Comparison of ENCODE assay signal across 8 cellular contexts in genomic region chr14:21384494-21384851, GRCh38. TPM values are rescaled to one million over a fixed set of nuclear protein-coding genes. Genes with fewer than 3 reads are reported as not detected.
DNase-seq lines count a peak whose midpoint lies in the region; ATAC-seq and TF ChIP-seq lines count a peak whose summit lies in the region.

No MANE protein-coding gene starts in this region.

- peak in 1 of 2 donors; percentile 8 for TF ChIP-seq POLR2A in adrenal gland (IDR thresholded peaks at IDR 0.05)

- no peaks in the 10 kb centered on the region for H3K9me3 ChIP-seq in BE2C
- no peaks in the 10 kb centered on the region for H3K9me3 ChIP-seq in adrenal gland (replicated peaks in 1 of 3)
- no peaks in the 10 kb centered on the region for H3K9me3 ChIP-seq in lung (ENCODE audit: control insufficient read depth in 2 of 2, insufficient read depth in 1 of 2, low read length in 1 of 2)

- no peaks in the 10 kb centered on the region for H3K27me3 ChIP-seq in BE2C
- H3K27me3 ChIP-seq in adrenal gland, result no peaks in the 10 kb centered on the region
- H3K27me3 ChIP-seq in lung (ENCODE audit: control insufficient read depth, insufficient read depth), result no peaks in the 10 kb centered on the region

- 1 to 2% (median 1%) methylated on average over 12 of the region's 12 CpGs for whole genome bisulfite sequencing in adrenal gland, 4 donors
- WGBS in lung, 2 donors, result 1% methylated on average over 12 of the region's 12 CpGs
- WGBS in urinary bladder, result 1% methylated on average over 12 of the region's 12 CpGs

- no peak for TF ChIP-seq CTCF in BE2C (IDR thresholded peaks at IDR 0.05; ENCODE audit: low read depth, low read length)
- no peak for TF ChIP-seq CTCF in adrenal gland (IDR thresholded peaks at IDR 0.05)
- no peak for TF ChIP-seq CTCF in lung (IDR thresholded peaks at IDR 0.05; ENCODE audit: control extremely low read depth, extremely low read depth)

- intact Hi-C loops in adrenal gland (cut with DNase I), result no loop called here

- ATAC-seq in GM19023 (IDR thresholded peaks at IDR 0.05; ENCODE audit: unreplicated experiment), result peak; percentile 24
- ATAC-seq in HG03439 (IDR thresholded peaks at IDR 0.05; ENCODE audit: unreplicated experiment), result peak; percentile 31
- no peak for ATAC-seq in lung (ENCODE audit: insufficient read depth, low FRiP score)

- H3K27ac ChIP-seq in adrenal gland, result peak overlapping the region; percentile 87 to 92 (median 91)
- H3K27ac ChIP-seq in lung (ENCODE audit: low read depth in 1 of 2, low read length in 1 of 2), result peak overlapping the region; percentile 88 to 94
- H3K27ac ChIP-seq in urinary bladder (ENCODE audit: low read depth), result peak overlapping the region; percentile 62

- H3K4me3 ChIP-seq in BE2C (ENCODE audit: low read depth, low read length) (peak overlapping the region; percentile 98), adrenal gland (peak overlapping the region in 3 of 4 donors; percentile 19 to 83 (median 66)), lung (peak overlapping the region; percentile 87), urinary bladder (ENCODE audit: low read depth, low read length) (peak overlapping the region; percentile 83)

- no peak for DNase-seq in BE2C
- DNase-seq in adrenal gland, result no peak
- DNase-seq in lung (ENCODE audit: low spot score), result no peak
- no peak for DNase-seq in inferior parietal cortex (ENCODE audit: extremely low spot score)
- no peak for DNase-seq in NCI-H1417 treated with DMSO at 0.1 percent for 48 hours (lab: John Stamatoyannopoulos, UW)

- H3K4me1 ChIP-seq in BE2C, result no peaks in the 10 kb centered on the region
- peaks cover 5 to 15% of the 10 kb centered on the region in 2 donors for H3K4me1 ChIP-seq in adrenal gland (replicated peaks in 1 of 2)
- H3K4me1 ChIP-seq in lung (ENCODE audit: control insufficient read depth in 2 of 2, insufficient read depth in 2 of 2, low read length in 2 of 2), result no peaks in the 10 kb centered on the region
- no peaks in the 10 kb centered on the region for H3K4me1 ChIP-seq in urinary bladder (ENCODE audit: insufficient read depth)

- peaks cover 27% of the 10 kb centered on the region for H3K36me3 ChIP-seq in BE2C
- H3K36me3 ChIP-seq in adrenal gland (replicated peaks in 1 of 2), result peaks cover 0 to 21% of the 10 kb centered on the region in 2 donors
- peaks cover 14 to 21% of the 10 kb centered on the region in 2 donors for H3K36me3 ChIP-seq in lung (ENCODE audit: control insufficient read depth in 2 of 2, insufficient read depth in 2 of 2, low read length in 2 of 2)
- H3K36me3 ChIP-seq in urinary bladder (ENCODE audit: insufficient read depth), result no peaks in the 10 kb centered on the region

RNA-seq across cellular contexts. Expression of gene SUPT16H, which starts 0.7 kb away (rescaled TPM):
- polyA plus RNA-seq in BE2C (2012; ENCODE audit: insufficient read depth, insufficient read length, low read depth), result 65.1 TPM
- total RNA-seq in adrenal gland, result 10 to 100 TPM; 39.2 to 51.6 (median 47.9) TPM
- 10 to 100 TPM; 45.8 to 69.8 (median 50.4) TPM for polyA plus RNA-seq in adrenal gland
- 10 to 100 TPM; 49.0 to 63.7 TPM for total RNA-seq in lung
- polyA plus RNA-seq in lung, result 10 to 100 TPM; 45.3 to 45.4 TPM
- total RNA-seq in urinary bladder, result 66.0 TPM
- 62.6 TPM for polyA plus RNA-seq in urinary bladder
